In the genomic region with DNA sequence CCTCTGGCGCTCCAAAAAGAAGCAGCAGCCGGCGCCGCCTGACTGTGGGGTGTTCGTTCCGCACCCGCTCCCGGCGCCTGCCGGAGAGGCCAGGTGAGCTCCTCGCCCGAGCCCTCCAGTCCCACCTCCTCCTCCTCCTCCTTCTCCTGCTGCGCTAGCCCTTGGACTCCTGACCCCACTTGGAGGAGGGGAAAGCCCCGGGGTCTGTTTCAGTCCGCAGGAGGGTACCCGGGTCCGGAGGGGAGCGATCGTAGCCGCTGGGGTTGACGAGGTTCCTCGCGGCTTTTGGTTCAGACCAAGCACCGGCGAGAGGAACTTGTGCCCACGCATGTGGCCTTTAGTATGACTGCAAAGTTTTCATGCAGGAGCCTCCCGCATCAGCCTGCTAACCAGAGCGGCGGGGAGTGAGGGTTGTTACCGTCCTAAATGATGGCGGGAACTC, we compare ENCODE assay signal across 7 cellular contexts.
DNase-seq lines count a peak whose midpoint lies in the region; ATAC-seq and TF ChIP-seq lines count a peak whose summit lies in the region.

No MANE protein-coding gene starts in this region.

- no peaks in the 10 kb centered on the region for H3K36me3 ChIP-seq in neuron (ENCODE audit: insufficient read depth, low read length)

- TF ChIP-seq CTCF in epithelial cell of esophagus (IDR thresholded peaks at IDR 0.05; ENCODE audit: insufficient read depth, low read depth, low read length, missing control alignments): no peak

- H3K4me3 ChIP-seq in epithelial cell of esophagus (ENCODE audit: low read length): peak overlapping the region; percentile 93
- peak overlapping the region; percentile 25 for H3K4me3 ChIP-seq in neuron (ENCODE audit: low read length)

- no peaks in the 10 kb centered on the region for H3K4me1 ChIP-seq in neuron (ENCODE audit: insufficient read depth, low read length)

- H3K27me3 ChIP-seq in neuron (ENCODE audit: insufficient read depth, low read length): peaks cover 24% of the 10 kb centered on the region

- peak; percentile 39 for ATAC-seq in GM19035 (IDR thresholded peaks at IDR 0.05; ENCODE audit: unreplicated experiment)
- ATAC-seq in HG03159 (IDR thresholded peaks at IDR 0.05; ENCODE audit: unreplicated experiment): peak; percentile 29

- peak; percentile 56 for DNase-seq in activated CD4-positive, alpha-beta T cell treated with anti-CD3 and anti-CD28 coated beads for 48 hours
- DNase-seq in epithelial cell of esophagus (ENCODE audit: low read depth): peak; percentile 57
- DNase-seq in NCI-H524 (lab: John Stamatoyannopoulos, UW): no peak
- DNase-seq in NK-92 (lab: John Stamatoyannopoulos, UW; ENCODE audit: unreplicated experiment): no peak

- H3K9me3 ChIP-seq in neuron (ENCODE audit: low read length): no peaks in the 10 kb centered on the region

- peak overlapping the region; percentile 33 for H2AFZ ChIP-seq in neuron (ENCODE audit: low read depth, low read length)

Comparison
In these comparisons a context has a peak if more than half of its experiments do, and no peak if none do; other contexts are left out.
1. DNase-seq: peak in activated CD4-positive, alpha-beta T cell treated with anti-CD3 and anti-CD28 coated beads for 48 hours (single experiment) and epithelial cell of esophagus (single experiment); none in NCI-H524 (0 of 2) and NK-92 (single experiment).